Comparison of ENCODE assay signal across 1 cellular context in the genomic region with DNA sequence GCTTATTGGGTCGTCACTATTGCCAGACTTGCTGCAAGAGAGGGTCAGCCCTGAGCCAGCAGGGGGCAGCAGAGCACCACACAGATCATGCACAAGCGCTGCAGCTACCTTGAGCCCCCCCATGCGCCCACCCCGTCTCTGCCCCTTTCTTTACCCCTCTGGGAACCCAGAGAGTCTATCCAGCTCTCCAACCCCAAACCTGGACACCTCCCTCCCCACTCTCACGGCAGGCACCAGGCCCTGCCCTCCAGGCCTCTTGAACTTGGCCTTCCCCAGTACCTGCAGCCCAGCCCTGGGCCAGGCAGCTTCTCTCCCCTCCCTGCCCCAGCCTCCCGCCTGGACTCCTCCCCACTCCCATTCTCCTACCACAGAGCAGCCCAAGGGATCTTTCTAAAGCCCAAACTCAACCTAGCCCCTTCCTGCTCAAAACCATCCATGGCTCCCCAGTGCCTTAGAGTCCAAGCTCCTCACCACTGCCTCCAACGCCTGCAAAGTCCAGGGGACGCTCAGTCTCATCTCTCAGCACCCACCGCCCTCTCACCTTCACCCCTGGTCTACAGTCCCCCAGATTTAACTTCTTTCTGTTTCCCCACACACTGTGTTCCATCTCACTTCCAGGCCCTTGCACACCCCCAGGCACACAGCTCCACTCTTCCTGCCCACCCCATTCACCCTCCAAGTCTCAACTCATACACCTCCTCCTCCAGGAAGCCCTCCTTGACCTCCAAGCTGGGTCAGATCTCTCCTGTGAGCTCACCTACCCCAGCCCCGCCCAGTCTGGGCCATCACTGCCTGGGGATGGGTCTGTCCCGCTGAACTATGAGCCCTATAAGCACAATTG.
TF ChIP-seq lines count a peak whose summit lies in the region.

No MANE protein-coding gene starts in this region.

TF ChIP-seq in HepG2, 621 proteins besides CTCF, POLR2A, EP300 and RAD21 (continued from another document):
- TF ChIP-seq, protein P1, sequence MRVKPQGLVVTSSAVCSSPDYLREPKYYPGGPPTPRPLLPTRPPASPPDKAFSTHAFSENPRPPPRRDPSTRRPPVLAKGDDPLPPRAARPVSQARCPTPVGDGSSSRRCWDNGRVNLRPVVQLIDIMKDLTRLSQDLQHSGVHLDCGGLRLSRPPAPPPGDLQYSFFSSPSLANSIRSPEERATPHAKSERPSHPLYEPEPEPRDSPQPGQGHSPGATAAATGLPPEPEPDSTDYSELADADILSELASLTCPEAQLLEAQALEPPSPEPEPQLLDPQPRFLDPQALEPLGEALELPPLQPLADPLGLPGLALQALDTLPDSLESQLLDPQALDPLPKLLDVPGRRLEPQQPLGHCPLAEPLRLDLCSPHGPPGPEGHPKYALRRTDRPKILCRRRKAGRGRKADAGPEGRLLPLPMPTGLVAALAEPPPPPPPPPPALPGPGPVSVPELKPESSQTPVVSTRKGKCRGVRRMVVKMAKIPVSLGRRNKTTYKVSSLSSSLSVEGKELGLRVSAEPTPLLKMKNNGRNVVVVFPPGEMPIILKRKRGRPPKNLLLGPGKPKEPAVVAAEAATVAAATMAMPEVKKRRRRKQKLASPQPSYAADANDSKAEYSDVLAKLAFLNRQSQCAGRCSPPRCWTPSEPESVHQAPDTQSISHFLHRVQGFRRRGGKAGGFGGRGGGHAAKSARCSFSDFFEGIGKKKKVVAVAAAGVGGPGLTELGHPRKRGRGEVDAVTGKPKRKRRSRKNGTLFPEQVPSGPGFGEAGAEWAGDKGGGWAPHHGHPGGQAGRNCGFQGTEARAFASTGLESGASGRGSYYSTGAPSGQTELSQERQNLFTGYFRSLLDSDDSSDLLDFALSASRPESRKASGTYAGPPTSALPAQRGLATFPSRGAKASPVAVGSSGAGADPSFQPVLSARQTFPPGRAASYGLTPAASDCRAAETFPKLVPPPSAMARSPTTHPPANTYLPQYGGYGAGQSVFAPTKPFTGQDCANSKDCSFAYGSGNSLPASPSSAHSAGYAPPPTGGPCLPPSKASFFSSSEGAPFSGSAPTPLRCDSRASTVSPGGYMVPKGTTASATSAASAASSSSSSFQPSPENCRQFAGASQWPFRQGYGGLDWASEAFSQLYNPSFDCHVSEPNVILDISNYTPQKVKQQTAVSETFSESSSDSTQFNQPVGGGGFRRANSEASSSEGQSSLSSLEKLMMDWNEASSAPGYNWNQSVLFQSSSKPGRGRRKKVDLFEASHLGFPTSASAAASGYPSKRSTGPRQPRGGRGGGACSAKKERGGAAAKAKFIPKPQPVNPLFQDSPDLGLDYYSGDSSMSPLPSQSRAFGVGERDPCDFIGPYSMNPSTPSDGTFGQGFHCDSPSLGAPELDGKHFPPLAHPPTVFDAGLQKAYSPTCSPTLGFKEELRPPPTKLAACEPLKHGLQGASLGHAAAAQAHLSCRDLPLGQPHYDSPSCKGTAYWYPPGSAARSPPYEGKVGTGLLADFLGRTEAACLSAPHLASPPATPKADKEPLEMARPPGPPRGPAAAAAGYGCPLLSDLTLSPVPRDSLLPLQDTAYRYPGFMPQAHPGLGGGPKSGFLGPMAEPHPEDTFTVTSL (CRISPR knock-in tag; IDR thresholded peaks at IDR 0.05; ENCODE audit: borderline replicate concordance): 0 out of 2 replicates have a peak, but pooled peaks have one; percentile 34
- TF ChIP-seq KDM5B (CRISPR knock-in tag; IDR thresholded peaks at IDR 0.05; ENCODE audit: borderline replicate concordance) (peak; percentile 53; the same call in 1 of the 2 replicates), NFIB (CRISPR knock-in tag; IDR thresholded peaks at IDR 0.05; ENCODE audit: borderline replicate concordance) (no peak), ZNF788 (CRISPR knock-in tag; IDR thresholded peaks at IDR 0.05; ENCODE audit: borderline replicate concordance) (0 out of 2 replicates have a peak, but pooled peaks have one; percentile 31), ZBTB7B (CRISPR knock-in tag; IDR thresholded peaks at IDR 0.05) (peak; percentile 86; the same call in 1 of the 2 replicates), ZNF496 (CRISPR knock-in tag; IDR thresholded peaks at IDR 0.05; ENCODE audit: insufficient replicate concordance) (no peak), ZBTB7A (CRISPR knock-in tag; IDR thresholded peaks at IDR 0.05) (peak; percentile 84; the same call in 1 of the 2 replicates), PCBP1 (IDR thresholded peaks at IDR 0.05; ENCODE audit: borderline replicate concordance, low read depth, low read length) (0 out of 2 replicates have a peak, but pooled peaks have one; percentile 43), MAF1 (CRISPR knock-in tag; IDR thresholded peaks at IDR 0.05; ENCODE audit: borderline replicate concordance) (no peak)
- TF ChIP-seq, protein P2, sequence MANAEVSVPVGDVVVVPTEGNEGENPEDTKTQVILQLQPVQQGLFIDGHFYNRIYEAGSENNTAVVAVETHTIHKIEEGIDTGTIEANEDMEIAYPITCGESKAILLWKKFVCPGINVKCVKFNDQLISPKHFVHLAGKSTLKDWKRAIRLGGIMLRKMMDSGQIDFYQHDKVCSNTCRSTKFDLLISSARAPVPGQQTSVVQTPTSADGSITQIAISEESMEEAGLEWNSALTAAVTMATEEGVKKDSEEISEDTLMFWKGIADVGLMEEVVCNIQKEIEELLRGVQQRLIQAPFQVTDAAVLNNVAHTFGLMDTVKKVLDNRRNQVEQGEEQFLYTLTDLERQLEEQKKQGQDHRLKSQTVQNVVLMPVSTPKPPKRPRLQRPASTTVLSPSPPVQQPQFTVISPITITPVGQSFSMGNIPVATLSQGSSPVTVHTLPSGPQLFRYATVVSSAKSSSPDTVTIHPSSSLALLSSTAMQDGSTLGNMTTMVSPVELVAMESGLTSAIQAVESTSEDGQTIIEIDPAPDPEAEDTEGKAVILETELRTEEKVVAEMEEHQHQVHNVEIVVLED (CRISPR knock-in tag; IDR thresholded peaks at IDR 0.05; ENCODE audit: borderline replicate concordance): 0 out of 2 replicates have a peak, but pooled peaks have one; percentile 28
- TF ChIP-seq, protein P3, sequence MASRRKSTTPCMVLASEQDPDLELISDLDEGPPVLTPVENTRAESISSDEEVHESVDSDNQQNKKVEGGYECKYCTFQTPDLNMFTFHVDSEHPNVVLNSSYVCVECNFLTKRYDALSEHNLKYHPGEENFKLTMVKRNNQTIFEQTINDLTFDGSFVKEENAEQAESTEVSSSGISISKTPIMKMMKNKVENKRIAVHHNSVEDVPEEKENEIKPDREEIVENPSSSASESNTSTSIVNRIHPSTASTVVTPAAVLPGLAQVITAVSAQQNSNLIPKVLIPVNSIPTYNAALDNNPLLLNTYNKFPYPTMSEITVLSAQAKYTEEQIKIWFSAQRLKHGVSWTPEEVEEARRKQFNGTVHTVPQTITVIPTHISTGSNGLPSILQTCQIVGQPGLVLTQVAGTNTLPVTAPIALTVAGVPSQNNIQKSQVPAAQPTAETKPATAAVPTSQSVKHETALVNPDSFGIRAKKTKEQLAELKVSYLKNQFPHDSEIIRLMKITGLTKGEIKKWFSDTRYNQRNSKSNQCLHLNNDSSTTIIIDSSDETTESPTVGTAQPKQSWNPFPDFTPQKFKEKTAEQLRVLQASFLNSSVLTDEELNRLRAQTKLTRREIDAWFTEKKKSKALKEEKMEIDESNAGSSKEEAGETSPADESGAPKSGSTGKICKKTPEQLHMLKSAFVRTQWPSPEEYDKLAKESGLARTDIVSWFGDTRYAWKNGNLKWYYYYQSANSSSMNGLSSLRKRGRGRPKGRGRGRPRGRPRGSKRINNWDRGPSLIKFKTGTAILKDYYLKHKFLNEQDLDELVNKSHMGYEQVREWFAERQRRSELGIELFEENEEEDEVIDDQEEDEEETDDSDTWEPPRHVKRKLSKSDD (CRISPR knock-in tag; IDR thresholded peaks at IDR 0.05; ENCODE audit: low read depth): no peak
- TF ChIP-seq, protein P4, sequence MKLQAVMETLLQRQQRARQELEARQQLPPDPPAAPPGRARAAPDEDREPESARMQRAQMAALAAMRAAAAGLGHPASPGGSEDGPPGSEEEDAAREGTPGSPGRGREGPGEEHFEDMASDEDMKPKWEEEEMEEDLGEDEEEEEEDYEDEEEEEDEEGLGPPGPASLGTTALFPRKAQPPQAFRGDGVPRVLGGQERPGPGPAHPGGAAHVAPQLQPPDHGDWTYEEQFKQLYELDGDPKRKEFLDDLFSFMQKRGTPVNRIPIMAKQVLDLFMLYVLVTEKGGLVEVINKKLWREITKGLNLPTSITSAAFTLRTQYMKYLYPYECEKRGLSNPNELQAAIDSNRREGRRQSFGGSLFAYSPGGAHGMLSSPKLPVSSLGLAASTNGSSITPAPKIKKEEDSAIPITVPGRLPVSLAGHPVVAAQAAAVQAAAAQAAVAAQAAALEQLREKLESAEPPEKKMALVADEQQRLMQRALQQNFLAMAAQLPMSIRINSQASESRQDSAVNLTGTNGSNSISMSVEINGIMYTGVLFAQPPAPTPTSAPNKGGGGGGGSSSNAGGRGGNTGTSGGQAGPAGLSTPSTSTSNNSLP (IDR thresholded peaks at IDR 0.05; ENCODE audit: low read depth, low read length): no peak
- TF ChIP-seq, protein P5, sequence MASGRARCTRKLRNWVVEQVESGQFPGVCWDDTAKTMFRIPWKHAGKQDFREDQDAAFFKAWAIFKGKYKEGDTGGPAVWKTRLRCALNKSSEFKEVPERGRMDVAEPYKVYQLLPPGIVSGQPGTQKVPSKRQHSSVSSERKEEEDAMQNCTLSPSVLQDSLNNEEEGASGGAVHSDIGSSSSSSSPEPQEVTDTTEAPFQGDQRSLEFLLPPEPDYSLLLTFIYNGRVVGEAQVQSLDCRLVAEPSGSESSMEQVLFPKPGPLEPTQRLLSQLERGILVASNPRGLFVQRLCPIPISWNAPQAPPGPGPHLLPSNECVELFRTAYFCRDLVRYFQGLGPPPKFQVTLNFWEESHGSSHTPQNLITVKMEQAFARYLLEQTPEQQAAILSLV (CRISPR knock-in tag; IDR thresholded peaks at IDR 0.05; ENCODE audit: borderline replicate concordance): peak; percentile 75; the same call in 1 of the 2 replicates
